Comparison of ENCODE assay signal across 1 cellular context in the genomic region with DNA sequence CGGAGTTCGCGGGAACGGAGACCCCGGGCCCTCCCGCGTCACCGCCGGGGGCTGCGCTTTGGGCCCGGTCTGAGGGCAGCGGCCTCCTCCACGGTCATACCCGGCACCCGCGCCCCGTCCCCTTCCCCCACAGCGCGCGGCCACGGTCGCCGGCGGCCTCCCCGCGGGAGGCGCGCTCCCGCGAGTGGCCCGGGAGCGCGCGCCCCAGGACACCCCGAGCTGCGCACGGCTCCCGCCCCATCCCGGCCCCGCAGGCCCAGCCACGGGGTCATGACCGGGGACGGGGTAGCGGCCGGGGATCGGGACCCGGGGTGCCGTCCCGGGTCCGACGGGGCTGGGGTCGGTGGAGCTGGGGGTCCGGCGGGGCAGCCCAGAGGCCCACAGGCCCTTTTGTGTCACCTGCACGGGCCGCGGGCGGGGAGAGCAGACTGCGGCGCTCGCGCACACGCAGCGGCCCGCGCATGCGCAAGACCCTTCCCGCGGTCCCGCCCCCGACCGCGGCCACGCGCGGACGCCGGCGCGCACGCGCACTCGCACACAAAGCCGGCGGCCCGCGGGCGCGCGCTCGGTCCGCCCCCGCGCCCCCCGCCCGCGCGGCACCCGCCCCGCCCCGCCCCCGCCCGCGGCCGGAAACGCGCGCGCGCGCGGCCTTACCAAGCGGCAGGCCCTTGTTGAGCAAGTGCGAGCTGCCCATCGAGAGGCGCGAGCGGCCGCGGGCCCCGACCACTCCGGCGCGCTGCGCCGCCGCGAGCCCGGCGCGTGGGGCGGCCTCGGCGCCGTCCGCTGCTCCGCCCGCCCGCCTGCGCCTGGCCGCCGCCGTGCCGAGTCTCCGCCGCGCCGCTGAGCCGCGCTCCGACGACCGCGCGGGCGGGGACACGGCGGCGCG.
A peak's percentile ranks its signal among the peaks of the same experiment; 100 is the strongest.
TF ChIP-seq lines count a peak whose summit lies in the region.

Gene CTBP1, minus strand, starts transcription at position 869 of the 886 bp plus-strand sequence. CDS start 7,799 bp downstream, outside the sequence.

TF ChIP-seq in K562, 482 proteins besides CTCF, POLR2A, EP300 and RAD21 (continued from another document and continues in another):
- TF ChIP-seq ZNF395 (CRISPR knock-in tag; IDR thresholded peaks at IDR 0.05) = peak; percentile 97
- TF ChIP-seq MIER1 (IDR thresholded peaks at IDR 0.05; ENCODE audit: low read depth) = no peak
- no peak for TF ChIP-seq CBFB (CRISPR knock-in tag; IDR thresholded peaks at IDR 0.05)
- no peak for TF ChIP-seq C11orf30 (IDR thresholded peaks at IDR 0.05; ENCODE audit: low read depth)
- no peak for TF ChIP-seq ZNF184 (CRISPR knock-in tag; IDR thresholded peaks at IDR 0.05)
- no peak for TF ChIP-seq KDM1A (IDR thresholded peaks at IDR 0.05)
- no peak for TF ChIP-seq XRCC3 (IDR thresholded peaks at IDR 0.05)
- no peak for TF ChIP-seq ARHGAP35 (IDR thresholded peaks at IDR 0.05; ENCODE audit: partially characterized antibody)
- TF ChIP-seq REST (CRISPR knock-in tag; IDR thresholded peaks at IDR 0.05; ENCODE audit: low read depth) = peak; percentile 78
- no peak for TF ChIP-seq NR2C2 (CRISPR knock-in tag; IDR thresholded peaks at IDR 0.05)
- TF ChIP-seq NR2C2 (tag; IDR thresholded peaks at IDR 0.05) = peak; percentile 80
- TF ChIP-seq, protein P1, sequence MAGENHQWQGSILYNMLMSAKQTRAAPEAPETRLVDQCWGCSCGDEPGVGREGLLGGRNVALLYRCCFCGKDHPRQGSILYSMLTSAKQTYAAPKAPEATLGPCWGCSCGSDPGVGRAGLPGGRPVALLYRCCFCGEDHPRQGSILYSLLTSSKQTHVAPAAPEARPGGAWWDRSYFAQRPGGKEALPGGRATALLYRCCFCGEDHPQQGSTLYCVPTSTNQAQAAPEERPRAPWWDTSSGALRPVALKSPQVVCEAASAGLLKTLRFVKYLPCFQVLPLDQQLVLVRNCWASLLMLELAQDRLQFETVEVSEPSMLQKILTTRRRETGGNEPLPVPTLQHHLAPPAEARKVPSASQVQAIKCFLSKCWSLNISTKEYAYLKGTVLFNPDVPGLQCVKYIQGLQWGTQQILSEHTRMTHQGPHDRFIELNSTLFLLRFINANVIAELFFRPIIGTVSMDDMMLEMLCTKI (IDR thresholded peaks at IDR 0.05; ENCODE audit: partially characterized antibody) = no peak
- TF ChIP-seq, protein P2, sequence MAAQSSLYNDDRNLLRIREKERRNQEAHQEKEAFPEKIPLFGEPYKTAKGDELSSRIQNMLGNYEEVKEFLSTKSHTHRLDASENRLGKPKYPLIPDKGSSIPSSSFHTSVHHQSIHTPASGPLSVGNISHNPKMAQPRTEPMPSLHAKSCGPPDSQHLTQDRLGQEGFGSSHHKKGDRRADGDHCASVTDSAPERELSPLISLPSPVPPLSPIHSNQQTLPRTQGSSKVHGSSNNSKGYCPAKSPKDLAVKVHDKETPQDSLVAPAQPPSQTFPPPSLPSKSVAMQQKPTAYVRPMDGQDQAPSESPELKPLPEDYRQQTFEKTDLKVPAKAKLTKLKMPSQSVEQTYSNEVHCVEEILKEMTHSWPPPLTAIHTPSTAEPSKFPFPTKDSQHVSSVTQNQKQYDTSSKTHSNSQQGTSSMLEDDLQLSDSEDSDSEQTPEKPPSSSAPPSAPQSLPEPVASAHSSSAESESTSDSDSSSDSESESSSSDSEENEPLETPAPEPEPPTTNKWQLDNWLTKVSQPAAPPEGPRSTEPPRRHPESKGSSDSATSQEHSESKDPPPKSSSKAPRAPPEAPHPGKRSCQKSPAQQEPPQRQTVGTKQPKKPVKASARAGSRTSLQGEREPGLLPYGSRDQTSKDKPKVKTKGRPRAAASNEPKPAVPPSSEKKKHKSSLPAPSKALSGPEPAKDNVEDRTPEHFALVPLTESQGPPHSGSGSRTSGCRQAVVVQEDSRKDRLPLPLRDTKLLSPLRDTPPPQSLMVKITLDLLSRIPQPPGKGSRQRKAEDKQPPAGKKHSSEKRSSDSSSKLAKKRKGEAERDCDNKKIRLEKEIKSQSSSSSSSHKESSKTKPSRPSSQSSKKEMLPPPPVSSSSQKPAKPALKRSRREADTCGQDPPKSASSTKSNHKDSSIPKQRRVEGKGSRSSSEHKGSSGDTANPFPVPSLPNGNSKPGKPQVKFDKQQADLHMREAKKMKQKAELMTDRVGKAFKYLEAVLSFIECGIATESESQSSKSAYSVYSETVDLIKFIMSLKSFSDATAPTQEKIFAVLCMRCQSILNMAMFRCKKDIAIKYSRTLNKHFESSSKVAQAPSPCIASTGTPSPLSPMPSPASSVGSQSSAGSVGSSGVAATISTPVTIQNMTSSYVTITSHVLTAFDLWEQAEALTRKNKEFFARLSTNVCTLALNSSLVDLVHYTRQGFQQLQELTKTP (IDR thresholded peaks at IDR 0.05; ENCODE audit: low read depth in 1 of 2, partially characterized antibody in 2 of 2) = no peak
- peak; percentile 85; the same call in 1 of the 2 replicates for TF ChIP-seq RREB1 (CRISPR knock-in tag; IDR thresholded peaks at IDR 0.05)
- no peak for TF ChIP-seq SETDB1 (IDR thresholded peaks at IDR 0.05; ENCODE audit: low read length)
- no peak for TF ChIP-seq PKNOX1 (IDR thresholded peaks at IDR 0.05)
- TF ChIP-seq LARP7 (IDR thresholded peaks at IDR 0.05) = no peak
- TF ChIP-seq ERF (CRISPR knock-in tag; IDR thresholded peaks at IDR 0.05) = 0 out of 2 replicates have a peak, but pooled peaks have one; percentile 11
- no peak for TF ChIP-seq HMG20A (CRISPR knock-in tag; conservative IDR thresholded peaks at IDR 0.05)
- TF ChIP-seq ZNF197 (CRISPR knock-in tag; IDR thresholded peaks at IDR 0.05; ENCODE audit: low read depth) = peak; percentile 89
- no peak for TF ChIP-seq RBBP5 (IDR thresholded peaks at IDR 0.05; ENCODE audit: borderline replicate concordance, insufficient read depth, low read length, poor library complexity, severe bottlenecking)
- no peak for TF ChIP-seq ZNF133 (CRISPR knock-in tag; IDR thresholded peaks at IDR 0.05)
- TF ChIP-seq NFIX (CRISPR knock-in tag; IDR thresholded peaks at IDR 0.05; ENCODE audit: low read depth) = no peak
- 0 out of 2 replicates have a peak, but pooled peaks have one; percentile 74 for TF ChIP-seq ZBTB17 (CRISPR knock-in tag; IDR thresholded peaks at IDR 0.05)
- TF ChIP-seq EZH2 (IDR thresholded peaks at IDR 0.05; ENCODE audit: borderline replicate concordance, low read depth, low read length) = no peak
- no peak; the same call in 1 of the 2 replicates for TF ChIP-seq GABPA (tag; conservative IDR thresholded peaks at IDR 0.05; ENCODE audit: low read depth)
- TF ChIP-seq ILK (tag; IDR thresholded peaks at IDR 0.05; ENCODE audit: borderline replicate concordance, low read depth) = no peak
- TF ChIP-seq SMAD2 (IDR thresholded peaks at IDR 0.05; ENCODE audit: low read depth, low read length) = no peak
- TF ChIP-seq, protein P3, sequence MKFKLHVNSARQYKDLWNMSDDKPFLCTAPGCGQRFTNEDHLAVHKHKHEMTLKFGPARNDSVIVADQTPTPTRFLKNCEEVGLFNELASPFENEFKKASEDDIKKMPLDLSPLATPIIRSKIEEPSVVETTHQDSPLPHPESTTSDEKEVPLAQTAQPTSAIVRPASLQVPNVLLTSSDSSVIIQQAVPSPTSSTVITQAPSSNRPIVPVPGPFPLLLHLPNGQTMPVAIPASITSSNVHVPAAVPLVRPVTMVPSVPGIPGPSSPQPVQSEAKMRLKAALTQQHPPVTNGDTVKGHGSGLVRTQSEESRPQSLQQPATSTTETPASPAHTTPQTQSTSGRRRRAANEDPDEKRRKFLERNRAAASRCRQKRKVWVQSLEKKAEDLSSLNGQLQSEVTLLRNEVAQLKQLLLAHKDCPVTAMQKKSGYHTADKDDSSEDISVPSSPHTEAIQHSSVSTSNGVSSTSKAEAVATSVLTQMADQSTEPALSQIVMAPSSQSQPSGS (CRISPR knock-in tag; IDR thresholded peaks at IDR 0.05) = no peak
- TF ChIP-seq EWSR1 (IDR thresholded peaks at IDR 0.05; ENCODE audit: borderline replicate concordance, low read depth, partially characterized antibody) = no peak
- no peak for TF ChIP-seq RBM14 (IDR thresholded peaks at IDR 0.05; ENCODE audit: borderline replicate concordance, insufficient read depth, low read depth, low read length)
- TF ChIP-seq MITF (IDR thresholded peaks at IDR 0.05) = no peak
- TF ChIP-seq ZBTB7A (IDR thresholded peaks at IDR 0.05; ENCODE audit: borderline replicate concordance, control insufficient read depth, low read depth, low read length) = peak; percentile 65
